19 cellular contexts compared by ENCODE assay signal in genomic region chr9:134863306-134863902, GRCh38. TPM values are rescaled to one million over a fixed set of nuclear protein-coding genes. Genes with fewer than 3 reads are reported as not detected.
DNase-seq lines count a peak whose midpoint lies in the region; ATAC-seq, FAIRE-seq and TF ChIP-seq lines count a peak whose summit lies in the region.
"Had no signal": no experiment of that assay in that cellular context is flagged by ENCODE, and none has a peak within 500 bp of the region (broad histone marks: within the 10 kb centered on the region; RNA-seq: fewer than 3 reads in every experiment).

No MANE protein-coding gene starts in this region.

- FAIRE-seq in H54 (lab: Jason Lieb, UNC), result no peak
- FAIRE-seq: D721Med had no signal

- TF ChIP-seq POLR2A in H54 (IDR thresholded peaks at IDR 0.05; ENCODE audit: low read depth, low read length), result no peak

- DNase-seq in H54 (ENCODE audit: insufficient read length, low spot score), result peak; percentile 57
- DNase-seq in mesenteric fat pad (ENCODE audit: low spot score), result peak; percentile 78
- DNase-seq in type B pancreatic cell (ENCODE audit: extremely low spot score, unreplicated experiment), result peak; percentile 62
- no peak for DNase-seq in AG20443 (ENCODE audit: low spot score)
- DNase-seq in cerebellum (ENCODE audit: low spot score), result no peak
- DNase-seq: BE2C; CD8-positive, alpha-beta T cell; NCI-H1436; NCI-H2081; NCI-H524 treated with DMSO at 0.1 percent for 48 hours; RPMI8226 had no signal

- ATAC-seq in GM21619 (IDR thresholded peaks at IDR 0.05; ENCODE audit: unreplicated experiment), result no peak
- ATAC-seq: CD8-positive, alpha-beta T cell had no signal

- no peak for TF ChIP-seq CTCF in VCaP (conservative IDR thresholded peaks at IDR 0.05)
- no peak for TF ChIP-seq CTCF in type B pancreatic cell (conservative IDR thresholded peaks at IDR 0.05)

- H3K27ac Mint-ChIP-seq in type B pancreatic cell, result no peak overlapping the region
- H3K27ac Mint-ChIP-seq: CD8-positive, alpha-beta T cell; IgD-negative memory B cell had no signal

- H3K4me1 Mint-ChIP-seq in type B pancreatic cell (ENCODE audit: unreplicated experiment), result no peaks in the 10 kb centered on the region
- H3K4me1 Mint-ChIP-seq: IgD-negative memory B cell had no signal

- no peaks in the 10 kb centered on the region for H3K36me3 Mint-ChIP-seq in type B pancreatic cell
- H3K36me3 Mint-ChIP-seq: CD8-positive, alpha-beta T cell; IgD-negative memory B cell had no signal

- H3K9me3 Mint-ChIP-seq in type B pancreatic cell, result no peaks in the 10 kb centered on the region
- H3K9me3 Mint-ChIP-seq: CD8-positive, alpha-beta T cell had no signal

- H3K4me3 Mint-ChIP-seq in type B pancreatic cell, result no peak overlapping the region
- H3K4me3 Mint-ChIP-seq: CD8-positive, alpha-beta T cell; IgD-negative memory B cell had no signal

- peak overlapping the region; percentile 46; the same call in 1 of the 2 replicates for H3K27ac ChIP-seq in VCaP
- H3K27ac ChIP-seq: SJSA1 had no signal

- peaks cover 3% of the 10 kb centered on the region for H3K27me3 Mint-ChIP-seq in type B pancreatic cell
- H3K27me3 Mint-ChIP-seq: IgD-negative memory B cell had no signal

RNA-seq across cellular contexts. Expression of gene FCN2, which starts 17.2 kb away (rescaled TPM):
- 1.2 TPM for total RNA-seq in mesenteric fat pad
- total RNA-seq in type B pancreatic cell (ENCODE audit: low replicate concordance), result not detected in 2 replicates
- not detected for total RNA-seq in cerebellum
- total RNA-seq: CD8-positive, alpha-beta T cell; H4; LHCN-M2; OCI-LY7; SJSA1 had no signal

RNA-seq across cellular contexts. Expression of gene FCN1, which starts 54.3 kb away (rescaled TPM):
- total RNA-seq in mesenteric fat pad, result 27.9 TPM
- not detected in 2 replicates for total RNA-seq in type B pancreatic cell (ENCODE audit: low replicate concordance)
- 0.27 TPM for total RNA-seq in cerebellum
- total RNA-seq: H4, LHCN-M2, SJSA1 had no signal

Comparison
In these comparisons a context has a peak if more than half of its experiments do, and no peak if none do; other contexts are left out.
1. DNase-seq: peak in H54 (single experiment), mesenteric fat pad (single experiment) and type B pancreatic cell (single experiment); none in AG20443 (single experiment) and cerebellum (single experiment).
2. RNA of gene FCN1, which starts 54.3 kb away (total RNA-seq): 27.9 TPM in mesenteric fat pad (single experiment); 0.27 TPM in cerebellum (single experiment) and not detected in type B pancreatic cell; every median in the first group is over 10 times any median in the second.